Comparison of ENCODE assay signal across 26 cellular contexts in genomic region chr11:113668255-113668654, GRCh38. TPM values are rescaled to one million over a fixed set of nuclear protein-coding genes. Genes with fewer than 3 reads are reported as not detected.
DNase-seq lines count a peak whose midpoint lies in the region; ATAC-seq and TF ChIP-seq lines count a peak whose summit lies in the region.
"Had no signal": no experiment of that assay in that cellular context is flagged by ENCODE, and none has a peak within 500 bp of the region (broad histone marks: within the 10 kb centered on the region; RNA-seq: fewer than 3 reads in every experiment).

No MANE protein-coding gene starts in this region.

- no peaks in the 10 kb centered on the region for H3K27me3 Mint-ChIP-seq in endodermal cell (ENCODE audit: insufficient read depth)

- peaks cover 29% of the 10 kb centered on the region for H3K9me3 Mint-ChIP-seq in endodermal cell

- H3K9me3 ChIP-seq in PC-3 (ENCODE audit: low read length) = peaks cover 9% of the 10 kb centered on the region; the same call in 1 of the 2 replicates
- H3K9me3 ChIP-seq in endodermal cell (ENCODE audit: control insufficient read depth, low read length) = peaks cover 30% of the 10 kb centered on the region
- no peaks in the 10 kb centered on the region for H3K9me3 ChIP-seq in osteoblast (ENCODE audit: low read depth, low read length)
- H3K9me3 ChIP-seq: pancreas had no signal

- ATAC-seq in PC-3 (peak; percentile 52), GM19035 (IDR thresholded peaks at IDR 0.05; ENCODE audit: unreplicated experiment) (no peak)
- ATAC-seq: heart right ventricle, natural killer cell, right cardiac atrium had no signal

- H2AFZ ChIP-seq in PC-3 (ENCODE audit: low read length) (no peak overlapping the region), osteoblast (ENCODE audit: low read length) (no peak overlapping the region)

- H3K9ac ChIP-seq in PC-3 (ENCODE audit: low read length) = no peak overlapping the region
- no peak overlapping the region for H3K9ac ChIP-seq in endodermal cell (ENCODE audit: extremely low read depth, low read length, poor library complexity, severe bottlenecking)

- H3K79me2 ChIP-seq in PC-3 (ENCODE audit: low read length) = no peaks in the 10 kb centered on the region
- H3K79me2 ChIP-seq in osteoblast (ENCODE audit: insufficient read depth, low read length) = no peaks in the 10 kb centered on the region

- BruUV-seq in PC-3 (replicated peaks; lab: Mats Ljungman, UMichigan) = no TSS peak

- peaks cover 6% of the 10 kb centered on the region for H3K36me3 Mint-ChIP-seq in endodermal cell (ENCODE audit: low read depth)
- H3K36me3 Mint-ChIP-seq: activated CD4-positive, alpha-beta memory T cell treated with anti-CD3 and anti-CD28 coated beads for 36 hours; activated naive CD8-positive, alpha-beta T cell treated with anti-CD3 and anti-CD28 coated beads for 36 hours had no signal

- peak; percentile 32 for DNase-seq in ELR (ENCODE audit: low read depth)
- peak; percentile 90 for DNase-seq in PC-3
- DNase-seq in endodermal cell = no peak
- no peak for DNase-seq in osteoblast (ENCODE audit: insufficient read length, low spot score, missing footprints)
- no peak for DNase-seq in activated T-cell treated with anti-CD3 and anti-CD28 coated beads, Interleukin-2, amount 50 U/mL, for 1 hour
- no peak for DNase-seq in KG1 (lab: John Stamatoyannopoulos, UW)
- DNase-seq: activated CD4-positive, alpha-beta memory T cell treated with anti-CD3 and anti-CD28 coated beads for 36 hours; activated naive CD8-positive, alpha-beta T cell treated with anti-CD3 and anti-CD28 coated beads for 36 hours; cerebellar nuclear complex; foreskin fibroblast; GF-D8; heart right ventricle; left ventricle myocardium inferior; natural killer cell; NCI-H446 treated with DMSO at 0.1 percent for 48 hours; pancreas; right cardiac atrium; SHP77; stimulated activated CD4-positive, alpha-beta T cell treated with anti-CD3 and anti-CD28 coated beads, Interleukin-4, amount 100 ng/mL, for 4 hours; stimulated activated naive CD4-positive, alpha-beta T cell; SW 1271; T1000 had no signal

- CTCF ChIA-PET in PC-3 (lab: Charles Lee) = interaction anchor here (1.2 kb wide), 1 partner anchor 63 kb away, joined by 5 read pairs; no protein-coding TSS in a partner anchor

- H3K4me1 ChIP-seq in PC-3 (ENCODE audit: insufficient read depth, low read length) (peaks cover 47% of the 10 kb centered on the region), endodermal cell (ENCODE audit: control insufficient read depth, insufficient read depth, low read length) (peaks cover 19% of the 10 kb centered on the region), osteoblast (ENCODE audit: insufficient read depth, low read length) (peaks cover 39% of the 10 kb centered on the region)
- H3K4me1 ChIP-seq: heart right ventricle, left ventricle myocardium inferior had no signal

- H3K36me3 ChIP-seq in PC-3 (ENCODE audit: low read depth, low read length) = peaks cover 3% of the 10 kb centered on the region; the same call in 1 of the 2 replicates
- H3K36me3 ChIP-seq in endodermal cell (ENCODE audit: control insufficient read depth, insufficient read depth, low read length) = no peaks in the 10 kb centered on the region
- H3K36me3 ChIP-seq in osteoblast (ENCODE audit: insufficient read depth, low read length) = no peaks in the 10 kb centered on the region
- H3K36me3 ChIP-seq: heart right ventricle, left ventricle myocardium inferior, pancreas, thoracic aorta had no signal

- no peaks in the 10 kb centered on the region for H4K20me1 ChIP-seq in PC-3 (ENCODE audit: low read length)
- no peaks in the 10 kb centered on the region for H4K20me1 ChIP-seq in osteoblast (ENCODE audit: insufficient read depth, low read length)

- peaks cover 42% of the 10 kb centered on the region for H3K4me1 Mint-ChIP-seq in endodermal cell
- H3K4me1 Mint-ChIP-seq: activated naive CD8-positive, alpha-beta T cell treated with anti-CD3 and anti-CD28 coated beads for 36 hours; natural killer cell had no signal

- H3K4me3 ChIP-seq in PC-3 (ENCODE audit: low read length) (no peak overlapping the region), endodermal cell (ENCODE audit: low read length) (peak overlapping the region; percentile 23), osteoblast (ENCODE audit: insufficient read depth, low read length) (no peak overlapping the region)
- H3K4me3 ChIP-seq: heart right ventricle, left ventricle myocardium inferior, pancreas, thoracic aorta had no signal

- TF ChIP-seq CTCF in PC-3 (conservative IDR thresholded peaks at IDR 0.05; ENCODE audit: low read depth, low read length) (no peak), endodermal cell (conservative IDR thresholded peaks at IDR 0.05) (no peak), osteoblast (IDR thresholded peaks at IDR 0.05; ENCODE audit: extremely low read depth, low read depth, low read length) (no peak)

- H3K27ac ChIP-seq in PC-3 (ENCODE audit: low read length) (peak overlapping the region; percentile 31), endodermal cell (ENCODE audit: low read depth, low read length) (no peak overlapping the region), osteoblast (ENCODE audit: low read depth, low read length) (peak overlapping the region; percentile 9)
- H3K27ac ChIP-seq: epithelial cell of prostate, heart right ventricle, left ventricle myocardium inferior, pancreas had no signal

- peaks cover 21% of the 10 kb centered on the region for H3F3A ChIP-seq in PC-3 (ENCODE audit: low read length, unreplicated experiment)

- no peak overlapping the region for H3K27ac Mint-ChIP-seq in endodermal cell
- H3K27ac Mint-ChIP-seq: activated CD4-positive, alpha-beta memory T cell treated with anti-CD3 and anti-CD28 coated beads for 36 hours; activated naive CD8-positive, alpha-beta T cell treated with anti-CD3 and anti-CD28 coated beads for 36 hours; mesothelial cell of epicardium; natural killer cell had no signal

- H3K4me3 Mint-ChIP-seq in endodermal cell = no peak overlapping the region
- H3K4me3 Mint-ChIP-seq: activated CD4-positive, alpha-beta memory T cell treated with anti-CD3 and anti-CD28 coated beads for 36 hours; activated naive CD8-positive, alpha-beta T cell treated with anti-CD3 and anti-CD28 coated beads for 36 hours; mesothelial cell of epicardium; natural killer cell had no signal

- intact Hi-C loops in PC-3 (cut with micrococcal nuclease) = loop anchor here (1.0 kb wide), 1 partner anchor 22 kb away; no protein-coding TSS in a partner anchor

- H3K4me2 ChIP-seq in PC-3 (ENCODE audit: low read length) = peak overlapping the region; percentile 11; the same call in 1 of the 2 replicates
- H3K4me2 ChIP-seq in osteoblast (ENCODE audit: insufficient read depth, low read length) = no peak overlapping the region

- H3K27me3 ChIP-seq in PC-3 (ENCODE audit: low read length) = no peaks in the 10 kb centered on the region
- H3K27me3 ChIP-seq in endodermal cell (ENCODE audit: control insufficient read depth, insufficient read depth, low read length, poor library complexity, severe bottlenecking) = no peaks in the 10 kb centered on the region
- H3K27me3 ChIP-seq in osteoblast (ENCODE audit: insufficient read depth, low read length) = no peaks in the 10 kb centered on the region
- H3K27me3 ChIP-seq: heart right ventricle, pancreas had no signal

- POLR2A ChIA-PET in PC-3 (lab: Charles Lee; ENCODE audit: unreplicated experiment) = interaction anchor here (0.7 to 1.1 kb wide), 2 partner anchors 22 to 52 kb away, joined by 4 to 5 read pairs; no protein-coding TSS in a partner anchor

- H3K9me2 ChIP-seq in PC-3 (replicated peaks; ENCODE audit: low read length) = no peaks in the 10 kb centered on the region

RNA-seq across cellular contexts. Expression of gene TMPRSS5, which starts 37.9 kb away (rescaled TPM):
- total RNA-seq in PC-3 (2014; rRNA removed) (0.07 and 1.4 TPM in 2 replicates), endodermal cell (1 to 10 TPM; 1.0 to 1.2 TPM), osteoblast (0.29 and 0.36 TPM in 2 replicates)
- 2.9 TPM for polyA plus RNA-seq in endodermal cell (2013, experiment 1 of 2)
- 2.3 TPM for polyA plus RNA-seq in endodermal cell (2013, experiment 2 of 2)

Comparison
In these comparisons a context has a peak if more than half of its experiments do, and no peak if none do; other contexts are left out.
1. DNase-seq: peak in ELR (single experiment) and PC-3 (single experiment); none in endodermal cell (single experiment), osteoblast (single experiment), activated T-cell treated with anti-CD3 and anti-CD28 coated beads, Interleukin-2, amount 50 U/mL, for 1 hour (single experiment) and KG1 (single experiment).